1 cellular context compared by ENCODE assay signal in genomic region chr3:127729556-127730056, GRCh38.
TF ChIP-seq lines count a peak whose summit lies in the region.

No MANE protein-coding gene starts in this region.

TF ChIP-seq in HepG2, 621 proteins besides CTCF, POLR2A, EP300 and RAD21 (continued from another document):
- TF ChIP-seq ZNF292 (CRISPR knock-in tag; IDR thresholded peaks at IDR 0.05; ENCODE audit: borderline replicate concordance, low read depth), result no peak
- TF ChIP-seq SKI (IDR thresholded peaks at IDR 0.05; ENCODE audit: partially characterized antibody), result no peak
- no peak for TF ChIP-seq CSRNP1 (CRISPR knock-in tag; IDR thresholded peaks at IDR 0.05)
- no peak for TF ChIP-seq ZNF501 (CRISPR knock-in tag; IDR thresholded peaks at IDR 0.05)
- no peak for TF ChIP-seq MYPOP (CRISPR knock-in tag; IDR thresholded peaks at IDR 0.05)
- TF ChIP-seq ZNF160 (CRISPR knock-in tag; IDR thresholded peaks at IDR 0.05), result no peak
- TF ChIP-seq, protein P1, sequence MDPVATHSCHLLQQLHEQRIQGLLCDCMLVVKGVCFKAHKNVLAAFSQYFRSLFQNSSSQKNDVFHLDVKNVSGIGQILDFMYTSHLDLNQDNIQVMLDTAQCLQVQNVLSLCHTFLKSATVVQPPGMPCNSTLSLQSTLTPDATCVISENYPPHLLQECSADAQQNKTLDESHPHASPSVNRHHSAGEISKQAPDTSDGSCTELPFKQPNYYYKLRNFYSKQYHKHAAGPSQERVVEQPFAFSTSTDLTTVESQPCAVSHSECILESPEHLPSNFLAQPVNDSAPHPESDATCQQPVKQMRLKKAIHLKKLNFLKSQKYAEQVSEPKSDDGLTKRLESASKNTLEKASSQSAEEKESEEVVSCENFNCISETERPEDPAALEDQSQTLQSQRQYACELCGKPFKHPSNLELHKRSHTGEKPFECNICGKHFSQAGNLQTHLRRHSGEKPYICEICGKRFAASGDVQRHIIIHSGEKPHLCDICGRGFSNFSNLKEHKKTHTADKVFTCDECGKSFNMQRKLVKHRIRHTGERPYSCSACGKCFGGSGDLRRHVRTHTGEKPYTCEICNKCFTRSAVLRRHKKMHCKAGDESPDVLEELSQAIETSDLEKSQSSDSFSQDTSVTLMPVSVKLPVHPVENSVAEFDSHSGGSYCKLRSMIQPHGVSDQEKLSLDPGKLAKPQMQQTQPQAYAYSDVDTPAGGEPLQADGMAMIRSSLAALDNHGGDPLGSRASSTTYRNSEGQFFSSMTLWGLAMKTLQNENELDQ (CRISPR knock-in tag; IDR thresholded peaks at IDR 0.05; ENCODE audit: borderline replicate concordance), result no peak
- no peak for TF ChIP-seq ATF2 (CRISPR knock-in tag; IDR thresholded peaks at IDR 0.05)
- no peak for TF ChIP-seq NPAS2 (CRISPR knock-in tag; IDR thresholded peaks at IDR 0.05; ENCODE audit: borderline replicate concordance)
TF ChIP-seq in HepG2: peak in this region for 0.
